In the genomic region with DNA sequence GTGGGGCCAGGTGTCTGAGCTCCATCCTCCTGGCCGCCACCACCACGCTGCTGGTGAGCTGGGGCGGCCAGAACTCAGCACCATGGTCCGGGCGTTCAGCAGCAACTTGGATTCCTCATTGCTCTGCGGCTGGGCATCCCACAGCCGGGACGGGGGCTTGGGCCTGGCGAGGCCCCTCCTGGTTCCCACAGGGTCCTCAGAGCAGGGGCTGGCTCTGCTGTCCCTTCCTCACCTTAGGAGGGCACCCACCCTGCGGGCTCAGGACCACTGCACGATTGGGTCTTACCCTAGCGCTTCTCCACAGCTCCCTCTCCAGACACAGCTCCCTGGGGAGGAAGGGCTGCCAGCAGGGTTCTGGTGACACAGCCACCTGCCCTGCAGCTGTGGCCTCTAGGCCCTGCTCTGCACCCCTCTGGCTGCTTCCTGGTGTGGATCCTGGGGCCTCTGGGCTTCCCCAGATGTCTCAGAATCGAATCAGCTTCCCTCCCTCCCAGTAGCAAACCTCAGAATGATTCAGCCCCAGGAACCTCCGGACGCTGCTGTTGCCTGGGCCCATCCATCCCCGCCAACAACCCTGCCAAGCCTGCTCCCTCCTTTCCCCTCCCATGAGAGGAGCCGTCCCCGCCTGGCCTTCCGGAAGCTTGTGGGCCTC, we compare ENCODE assay signal across 9 cellular contexts. TPM values are rescaled to one million over a fixed set of nuclear protein-coding genes. Genes with fewer than 3 reads are reported as not detected.
DNase-seq lines count a peak whose midpoint lies in the region; ATAC-seq, FAIRE-seq and TF ChIP-seq lines count a peak whose summit lies in the region.
"Had no signal": no experiment of that assay in that cellular context is flagged by ENCODE, and none has a peak within 500 bp of the region (broad histone marks: within the 10 kb centered on the region; RNA-seq: fewer than 3 reads in every experiment).

No MANE protein-coding gene starts in this region.

- peak overlapping the region; percentile 37 for H2AFZ ChIP-seq in GM12878 (ENCODE audit: control insufficient read depth, low read depth, low read length)

- TF ChIP-seq POLR2A in GM12878 (IDR thresholded peaks at IDR 0.05; ENCODE audit: low read depth, low read length) (no peak), lower leg skin (IDR thresholded peaks at IDR 0.05) (no peak)

- no peak overlapping the region for H3K9ac ChIP-seq in GM12878 (ENCODE audit: control insufficient read depth, insufficient read depth, low read length)

- H3K4me2 ChIP-seq in GM12878 (ENCODE audit: control insufficient read depth, insufficient read depth) = peak overlapping the region; percentile 4; the same call in 1 of the 2 replicates

- no peaks in the 10 kb centered on the region for H3K36me3 ChIP-seq in GM12878 (ENCODE audit: control insufficient read depth in 2 of 2, insufficient read depth in 2 of 2, low read length in 1 of 2)
- H3K36me3 ChIP-seq: esophagus squamous epithelium had no signal

- no peaks in the 10 kb centered on the region for H3K79me2 ChIP-seq in GM12878 (ENCODE audit: control insufficient read depth, insufficient read depth, low read length)

- FAIRE-seq in HTR-8/SVneo (lab: Jason Lieb, UNC) (no peak), GM12878 (lab: Jason Lieb, UNC) (no peak)

- SMC1A ChIA-PET in GM12878 (lab: Charles Lee; ENCODE audit: uncharacterized antibody, unreplicated experiment) = no interaction called here

- no peak overlapping the region for H3K27ac ChIP-seq in GM12878 (ENCODE audit: control insufficient read depth, insufficient read depth)

- no peak for TF ChIP-seq CTCF in GM12878 (IDR thresholded peaks at IDR 0.05 in 2 of 3, conservative IDR thresholded peaks at IDR 0.05 in 1 of 3; ENCODE audit: control insufficient read depth in 2 of 3, extremely low read depth in 1 of 3, insufficient read depth in 1 of 3, low read depth in 3 of 3, low read length in 3 of 3)
- TF ChIP-seq CTCF in lower leg skin (IDR thresholded peaks at IDR 0.05) = no peak

- no TSS peak for BruUV-seq in GM12878 (replicated peaks; lab: Mats Ljungman, UMichigan)

- intact Hi-C loops in GM12878 (cut with micrococcal nuclease; ENCODE audit: unreplicated experiment) = no loop called here
- intact Hi-C loops in lower leg skin (cut with DNase I; ENCODE audit: low total_unique reads) = no loop called here

- in situ Hi-C loops in GM12878 (cut with MboI) = no loop called here

- peaks cover 16% of the 10 kb centered on the region for H3K4me1 ChIP-seq in GM12878 (ENCODE audit: control insufficient read depth, insufficient read depth, low read length)

- H3K27me3 ChIP-seq in GM12878 (replicated peaks in 1 of 2; ENCODE audit: control insufficient read depth in 2 of 2, insufficient read depth in 2 of 2, low read length in 1 of 2) = no peaks in the 10 kb centered on the region; a peak in 1 of 4 replicates

- no peak for TF ChIP-seq EP300 in GM12878 (IDR thresholded peaks at IDR 0.05; ENCODE audit: borderline replicate concordance in 1 of 2, control insufficient read depth in 1 of 2, low read depth in 2 of 2, low read length in 2 of 2)

- ATAC-seq in GM12878 (peak; percentile 36), GM19397 (IDR thresholded peaks at IDR 0.05; ENCODE audit: unreplicated experiment) (no peak), GM19328 (IDR thresholded peaks at IDR 0.05; ENCODE audit: unreplicated experiment) (no peak), GM19035 (IDR thresholded peaks at IDR 0.05; ENCODE audit: unreplicated experiment) (no peak)

- WGBS in GM12878 (ENCODE audit: insufficient coverage, insufficient replicate concordance, low lambda C conversion rate, missing lambda C conversion rate) = 44% methylated on average over 19 of the region's 19 CpGs
- 49 to 51% methylated on average over 14 to 19 of the region's 19 CpGs for WGBS in lower leg skin, 2 donors

- POLR2A ChIA-PET in GM12878 (lab: Charles Lee) = no interaction called here

- no peak overlapping the region for H3K4me3 ChIP-seq in GM12878
- H3K4me3 ChIP-seq in lower leg skin (ENCODE audit: low read depth, poor library complexity, severe bottlenecking) = no peak overlapping the region
- H3K4me3 ChIP-seq: esophagus squamous epithelium had no signal

- RAD21 ChIA-PET in GM12878 (lab: Charles Lee; ENCODE audit: unreplicated experiment) = interaction anchor here (0.7 to 1.6 kb wide), 3 partner anchors 79 to 160 kb away, joined by 3 to 4 read pairs (median 3); no protein-coding TSS in a partner anchor

- CTCF ChIA-PET in GM12878 (lab: Yijun Ruan, JAX) = no interaction called here

- TF ChIP-seq RAD21 in GM12878 (IDR thresholded peaks at IDR 0.05; ENCODE audit: insufficient read depth, low read depth, low read length) = no peak

- no peaks in the 10 kb centered on the region for H4K20me1 ChIP-seq in GM12878 (ENCODE audit: control insufficient read depth, insufficient read depth)

- no peaks in the 10 kb centered on the region; the same call in 2 of the 3 replicates for H3K9me3 ChIP-seq in GM12878 (replicated peaks; ENCODE audit: control insufficient read depth, insufficient read depth, low read length)

- peak; percentile 83 for DNase-seq in AG08395 (ENCODE audit: low spot score)
- peak; percentile 39 for DNase-seq in HTR-8/SVneo (ENCODE audit: insufficient read length, low spot score)
- no peak for DNase-seq in GM12878 (ENCODE audit: low read depth, low spot score)
- peak; percentile 14 to 86 for DNase-seq in lower leg skin (ENCODE audit: low spot score in 2 of 2)
- no peak for DNase-seq in NCI-H345 (lab: John Stamatoyannopoulos, UW)
- DNase-seq: esophagus squamous epithelium had no signal

TF ChIP-seq in GM12878, 131 proteins besides CTCF, POLR2A, EP300 and RAD21:
- TF ChIP-seq IKZF1 (conservative IDR thresholded peaks at IDR 0.05) = no peak
- TF ChIP-seq TCF12 (IDR thresholded peaks at IDR 0.05; ENCODE audit: low read depth, low read length) = 0 out of 2 replicates have a peak, but pooled peaks have one; percentile 23
- 0 out of 2 replicates have a peak, but pooled peaks have one; percentile 46 for TF ChIP-seq TCF3 (IDR thresholded peaks at IDR 0.05; ENCODE audit: borderline replicate concordance, insufficient read depth, low read depth, low read length)
- TF ChIP-seq ASH2L (IDR thresholded peaks at IDR 0.05; ENCODE audit: borderline replicate concordance, low read depth) = no peak
- peak; percentile 5; the same call in 1 of the 2 replicates for TF ChIP-seq RUNX3 (IDR thresholded peaks at IDR 0.05; ENCODE audit: low read length)
- TF ChIP-seq, protein P1, sequence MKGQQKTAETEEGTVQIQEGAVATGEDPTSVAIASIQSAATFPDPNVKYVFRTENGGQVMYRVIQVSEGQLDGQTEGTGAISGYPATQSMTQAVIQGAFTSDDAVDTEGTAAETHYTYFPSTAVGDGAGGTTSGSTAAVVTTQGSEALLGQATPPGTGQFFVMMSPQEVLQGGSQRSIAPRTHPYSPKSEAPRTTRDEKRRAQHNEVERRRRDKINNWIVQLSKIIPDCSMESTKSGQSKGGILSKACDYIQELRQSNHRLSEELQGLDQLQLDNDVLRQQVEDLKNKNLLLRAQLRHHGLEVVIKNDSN (IDR thresholded peaks at IDR 0.05; ENCODE audit: borderline replicate concordance, extremely low read length, insufficient read depth, low read depth, low read length) = no peak
- TF ChIP-seq EED (IDR thresholded peaks at IDR 0.05; ENCODE audit: low read depth) = peak; percentile 32; the same call in 1 of the 2 replicates
TF ChIP-seq in GM12878: peak in this region for 4.

RNA-seq across cellular contexts. Expression of gene CRYAA, which starts 25.0 kb away (rescaled TPM):
- not detected in 2 replicates for total RNA-seq in GM12878 (2013; cell fraction: nucleolus; rRNA removed)
- total RNA-seq in GM12878 (2014; rRNA removed) (not detected in 2 replicates), GM12878 (2014; rRNA removed; fragmentation: Illumina TruSeq; extraction: Trizol) (not detected in 2 replicates), GM12878 (2021) (not detected in 2 replicates), lower leg skin (not detected)
- not detected for polyA plus RNA-seq in GM12878 (2011; ENCODE audit: low read depth)
- polyA plus RNA-seq in GM12878 (2011; rRNA removed) (not detected in 2 replicates), GM12878 (2014; fragmentation: Illumina TruSeq; extraction: Trizol) (not detected in 2 replicates), GM12878 (2014; fragmentation: Nextera tagmentation; extraction: Ambion mirVana) (not detected), GM12878 (2014; rRNA removed) (not detected in 2 replicates), GM12878 (2016; fragmentation: Nextera tagmentation; extraction: Ambion mirVana) (not detected)
- not detected in 2 replicates for polyA plus RNA-seq in GM12878 (2011; cell fraction: cytosol; rRNA removed)
- not detected in 2 replicates for polyA plus RNA-seq in GM12878 (2011; cell fraction: nucleus; rRNA removed)
- not detected in 2 replicates for polyA plus RNA-seq in GM12878 (2012)
- not detected in 2 replicates for polyA minus RNA-seq in GM12878 (2011; rRNA and poly(A)+ RNA removed)
- not detected in 2 replicates for polyA minus RNA-seq in GM12878 (2011; cell fraction: cytosol; rRNA and poly(A)+ RNA removed)
- polyA minus RNA-seq in GM12878 (2011; cell fraction: nucleus; rRNA and poly(A)+ RNA removed) = not detected in 2 replicates
- total RNA-seq: esophagus squamous epithelium had no signal

Comparison
In these comparisons a context has a peak if more than half of its experiments do, and no peak if none do; other contexts are left out.
1. DNase-seq: peak in AG08395 (single experiment), HTR-8/SVneo (single experiment) and lower leg skin (2 of 2); none in GM12878 (single experiment) and NCI-H345 (single experiment).